Comparison of ENCODE assay signal across 2 cellular contexts in the genomic region with DNA sequence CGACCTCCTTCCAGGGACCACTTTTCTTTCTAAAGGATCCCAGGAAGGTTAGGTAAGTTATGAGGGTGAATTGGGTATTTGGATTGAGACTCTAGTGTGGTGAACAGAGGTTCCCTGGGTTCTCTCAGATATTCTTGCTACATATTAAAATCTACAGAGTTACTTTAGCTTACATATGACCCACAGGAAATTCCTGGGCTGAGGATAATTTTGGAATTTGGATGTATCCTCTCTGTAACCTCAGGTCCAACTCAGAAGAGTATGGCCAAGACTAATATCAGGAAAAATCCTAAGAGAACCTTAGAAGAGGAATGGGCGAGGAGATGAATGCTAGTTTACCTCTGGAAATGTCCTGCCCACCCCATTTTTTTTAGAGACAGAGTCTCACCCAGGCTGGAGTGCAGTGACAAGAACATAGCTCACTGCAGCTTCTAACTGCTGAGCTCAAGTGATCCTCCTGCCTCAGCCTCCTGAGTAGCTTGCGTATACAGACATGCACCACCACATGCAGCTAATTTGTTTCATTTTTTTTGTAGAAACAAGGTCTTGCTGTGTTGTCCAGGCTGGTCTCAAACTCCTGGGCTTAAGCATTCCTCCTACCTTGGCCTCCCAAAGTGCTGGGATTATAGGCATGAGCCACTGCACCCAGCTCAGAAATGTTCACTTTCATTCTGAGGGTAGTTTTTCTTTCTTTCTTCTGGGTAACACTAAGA.
TF ChIP-seq lines count a peak whose summit lies in the region.

No MANE protein-coding gene starts in this region.

TF ChIP-seq in A549, 52 proteins besides CTCF, POLR2A, EP300 and RAD21:
- TF ChIP-seq HEYL (CRISPR knock-in tag; IDR thresholded peaks at IDR 0.05) = no peak
- no peak for TF ChIP-seq HMGXB4 (CRISPR knock-in tag; IDR thresholded peaks at IDR 0.05; ENCODE audit: borderline replicate concordance)
- TF ChIP-seq HOXB13 (CRISPR knock-in tag; IDR thresholded peaks at IDR 0.05; ENCODE audit: low read depth) = no peak
- TF ChIP-seq MAZ (IDR thresholded peaks at IDR 0.05; ENCODE audit: borderline replicate concordance, low read depth, low read length) = no peak
- no peak for TF ChIP-seq EHMT2 (IDR thresholded peaks at IDR 0.05; ENCODE audit: low read depth)
- no peak for TF ChIP-seq JUN (IDR thresholded peaks at IDR 0.05)
- no peak for TF ChIP-seq ZFP36 (IDR thresholded peaks at IDR 0.05; ENCODE audit: borderline replicate concordance, partially characterized antibody)
- no peak for TF ChIP-seq CBX2 (IDR thresholded peaks at IDR 0.05; ENCODE audit: borderline replicate concordance, low read depth)
- no peak for TF ChIP-seq RFX5 (IDR thresholded peaks at IDR 0.05)
- no peak for TF ChIP-seq FOSB (CRISPR knock-in tag; IDR thresholded peaks at IDR 0.05)
- no peak for TF ChIP-seq CBX8 (IDR thresholded peaks at IDR 0.05)
TF ChIP-seq in A549: peak in this region for 0.

TF ChIP-seq in IMR-90, 13 proteins besides CTCF, POLR2A, EP300 and RAD21:
- no peak for TF ChIP-seq MXI1 (IDR thresholded peaks at IDR 0.05; ENCODE audit: borderline replicate concordance, low read depth, low read length)
- no peak for TF ChIP-seq MAZ (IDR thresholded peaks at IDR 0.05; ENCODE audit: borderline replicate concordance, low read depth, low read length)
- no peak for TF ChIP-seq ELK1 (IDR thresholded peaks at IDR 0.05; ENCODE audit: borderline replicate concordance, low read depth, low read length)
TF ChIP-seq in IMR-90: peak in this region for 0.
